Comparison of ENCODE assay signal across 11 cellular contexts in genomic region chr20:39825950-39826349, GRCh38.
DNase-seq lines count a peak whose midpoint lies in the region; ATAC-seq and TF ChIP-seq lines count a peak whose summit lies in the region.
"Had no signal": no experiment of that assay in that cellular context is flagged by ENCODE, and none has a peak within 500 bp of the region (broad histone marks: within the 10 kb centered on the region; RNA-seq: fewer than 3 reads in every experiment).

No MANE protein-coding gene starts in this region.

- H3K79me2 ChIP-seq in SK-N-SH (ENCODE audit: insufficient read depth), result no peaks in the 10 kb centered on the region
- H3K79me2 ChIP-seq: hepatocyte had no signal

- H3K9me2 ChIP-seq in SK-N-SH, result no peaks in the 10 kb centered on the region

- H3K9me3 ChIP-seq in SK-N-SH, result no peaks in the 10 kb centered on the region
- H3K9me3 ChIP-seq: neutrophil had no signal

- peaks cover 15% of the 10 kb centered on the region for H3F3A ChIP-seq in SK-N-SH (replicated peaks; ENCODE audit: insufficient read depth)

- H3K27me3 ChIP-seq in SK-N-SH (ENCODE audit: insufficient read depth), result no peaks in the 10 kb centered on the region
- H3K27me3 ChIP-seq: hepatocyte, neutrophil had no signal

- CTCF ChIA-PET in SK-N-SH (lab: Yijun Ruan, JAX), result interaction anchor here (1.2 kb wide), 1 partner anchor 24 kb away, joined by 3 read pairs; no protein-coding TSS in a partner anchor

- H4K20me1 ChIP-seq in SK-N-SH (ENCODE audit: insufficient read depth), result no peaks in the 10 kb centered on the region

- H3K4me3 ChIP-seq in SK-N-SH (ENCODE audit: low read depth in 2 of 2, low read length in 1 of 2), result no peak overlapping the region
- H3K4me3 ChIP-seq: hepatocyte had no signal

- no peak overlapping the region for H3K27ac ChIP-seq in SK-N-SH (ENCODE audit: low read depth in 2 of 2, low read length in 1 of 2)
- H3K27ac ChIP-seq: hepatocyte, neutrophil had no signal

- TF ChIP-seq EP300 in SK-N-SH (IDR thresholded peaks at IDR 0.05; ENCODE audit: borderline replicate concordance in 1 of 2, low read depth in 1 of 2, low read length in 1 of 2), result no peak

- H3K4me2 ChIP-seq in SK-N-SH, result no peak overlapping the region
- H3K4me2 ChIP-seq: hepatocyte had no signal

- no peak for TF ChIP-seq RAD21 in SK-N-SH (IDR thresholded peaks at IDR 0.05; ENCODE audit: low read length)

- POLR2A ChIA-PET in SK-N-SH (lab: Yijun Ruan, JAX), result no interaction called here

- H3K4me1 ChIP-seq in SK-N-SH (ENCODE audit: control insufficient read depth in 1 of 2, insufficient read depth in 2 of 2, low read depth in 1 of 2, low read length in 1 of 2), result peaks cover 0 to 13% of the 10 kb centered on the region in 2 experiments; a peak in 1 of 4 replicates

- H3K36me3 ChIP-seq in SK-N-SH (replicated peaks in 1 of 2; ENCODE audit: control insufficient read depth in 1 of 2, insufficient read depth in 2 of 2, low read length in 1 of 2), result no peaks in the 10 kb centered on the region
- H3K36me3 ChIP-seq: neutrophil had no signal

- ATAC-seq in GM18511 (IDR thresholded peaks at IDR 0.05; ENCODE audit: unreplicated experiment) (peak; percentile 60), GM21619 (IDR thresholded peaks at IDR 0.05; ENCODE audit: unreplicated experiment) (peak; percentile 54), HG03469 (IDR thresholded peaks at IDR 0.05; ENCODE audit: unreplicated experiment) (peak; percentile 65)

- no peak for TF ChIP-seq CTCF in SK-N-SH (IDR thresholded peaks at IDR 0.05)

- DNase-seq in glomerular visceral epithelial cell (ENCODE audit: extremely low spot score) (peak; percentile 37), SK-N-SH (no peak), nucleus accumbens (lab: John Stamatoyannopoulos, UW) (no peak)
- DNase-seq in activated CD8-positive, alpha-beta memory T cell treated with anti-CD3 and anti-CD28 coated beads, Interleukin-2, amount 50 U/mL, for 4 hours, result no peak
- no peak for DNase-seq in activated effector memory CD4-positive, alpha-beta T cell treated with Interleukin-2 at 50 U/mL for 16 hours
- DNase-seq: activated CD4-positive, alpha-beta T cell treated with anti-CD3 and anti-CD28 coated beads, Interleukin-2, amount 10 ng/mL, durations not matched to agents 24 days and 14 days had no signal

- H3K9ac ChIP-seq in SK-N-SH, result no peak overlapping the region

- 26% methylated on average over 3 of the region's 3 CpGs for WGBS in SK-N-SH (ENCODE audit: low lambda C conversion rate)

- H2AFZ ChIP-seq in SK-N-SH (ENCODE audit: low read depth), result no peak overlapping the region
- H2AFZ ChIP-seq: hepatocyte had no signal

TF ChIP-seq in SK-N-SH, 30 proteins besides CTCF, POLR2A, EP300 and RAD21:
- TF ChIP-seq REST (IDR thresholded peaks at IDR 0.05; ENCODE audit: low read depth, low read length) (no peak), PBX3 (IDR thresholded peaks at IDR 0.05) (no peak)
